In the genomic region with DNA sequence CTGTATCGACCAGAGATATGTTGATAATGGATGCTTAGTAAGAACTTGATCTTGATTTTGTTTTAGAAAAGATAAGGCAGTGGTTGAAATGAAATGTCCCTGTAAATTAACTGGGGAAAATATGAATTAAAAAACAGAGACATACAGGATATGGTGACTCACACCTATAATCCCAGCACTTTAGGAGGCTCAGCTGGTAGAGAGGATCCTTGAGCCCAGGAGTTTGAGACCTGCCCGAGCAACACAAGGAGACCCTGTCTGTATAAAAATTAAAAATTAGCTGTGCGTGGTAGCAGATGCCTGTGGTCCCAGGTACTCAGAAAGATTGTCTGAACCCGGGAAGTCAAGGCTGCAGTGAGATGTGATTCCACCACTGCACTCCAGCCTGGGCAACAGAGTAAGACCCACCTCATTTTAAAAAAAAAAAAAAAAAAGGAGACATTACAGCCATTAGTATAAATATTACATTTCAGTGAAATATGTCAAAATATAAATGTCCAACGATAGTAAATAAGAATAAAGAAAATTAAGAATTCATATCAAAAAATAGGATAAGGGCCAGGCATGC, we compare ENCODE assay signal across 8 cellular contexts. TPM values are rescaled to one million over a fixed set of nuclear protein-coding genes. Genes with fewer than 3 reads are reported as not detected.
DNase-seq lines count a peak whose midpoint lies in the region; ATAC-seq and TF ChIP-seq lines count a peak whose summit lies in the region.

No MANE protein-coding gene starts in this region.

- no peaks in the 10 kb centered on the region for H3K36me3 Mint-ChIP-seq in endodermal cell (ENCODE audit: low read depth)

- H3K9ac ChIP-seq in endodermal cell (ENCODE audit: extremely low read depth, low read length, poor library complexity, severe bottlenecking) = peak overlapping the region; percentile 2

- H3K4me3 Mint-ChIP-seq in endodermal cell = no peak overlapping the region

- H3K27me3 ChIP-seq in endodermal cell (ENCODE audit: control insufficient read depth, insufficient read depth, low read length, poor library complexity, severe bottlenecking) (no peaks in the 10 kb centered on the region), gastrocnemius medialis (no peaks in the 10 kb centered on the region)

- peaks cover 57% of the 10 kb centered on the region for H3K4me1 Mint-ChIP-seq in endodermal cell

- H3K27ac ChIP-seq in RWPE1 = peak overlapping the region; percentile 66
- no peak overlapping the region for H3K27ac ChIP-seq in endodermal cell (ENCODE audit: low read depth, low read length)
- H3K27ac ChIP-seq in gastrocnemius medialis = peak overlapping the region; percentile 97 to 100 (median 98)

- no peaks in the 10 kb centered on the region for H3K9me3 Mint-ChIP-seq in endodermal cell

- H3K4me1 ChIP-seq in endodermal cell (ENCODE audit: control insufficient read depth, insufficient read depth, low read length) (peaks cover 8% of the 10 kb centered on the region), gastrocnemius medialis (peaks cover 60 to 61% of the 10 kb centered on the region in 2 donors)

- POLR2A ChIA-PET in RWPE1 (lab: Yijun Ruan, JAX; ENCODE audit: low non-redundant PET) = no interaction called here

- 86 to 93% methylated on average over 2 to 4 of the region's 5 CpGs for WGBS in endodermal cell (ENCODE audit: insufficient coverage in 1 of 2, insufficient read length in 1 of 2), 2 experiments

- H3K9me3 ChIP-seq in endodermal cell (ENCODE audit: control insufficient read depth, low read length) = no peaks in the 10 kb centered on the region
- no peaks in the 10 kb centered on the region for H3K9me3 ChIP-seq in gastrocnemius medialis

- CTCF ChIA-PET in RWPE1 (lab: Yijun Ruan, JAX) = no interaction called here

- intact Hi-C loops in gastrocnemius medialis (cut with DNase I; ENCODE audit: low total_unique reads) = no loop called here

- H3K4me3 ChIP-seq in endodermal cell (ENCODE audit: low read length) (peak overlapping the region; percentile 50), gastrocnemius medialis (peak overlapping the region; percentile 80 to 100 (median 90))

- ATAC-seq in gastrocnemius medialis = no peak
- ATAC-seq in HG02970 (IDR thresholded peaks at IDR 0.05; ENCODE audit: low FRiP score, unreplicated experiment) = no peak

- in situ Hi-C loops in gastrocnemius medialis (cut with MboI; ENCODE audit: low sequenced_read_pairs in 4 of 4) = loop anchor here in 1 of 4 donors (25.0 kb wide), 1 partner anchor 427 kb away; a partner anchor contains a TSS

- DNase-seq in ELR (ENCODE audit: low read depth) (peak; percentile 78), RWPE1 (ENCODE audit: low spot score) (no peak), endodermal cell (no peak), gastrocnemius medialis (no peak), NCI-H2029 (lab: John Stamatoyannopoulos, UW) (no peak), NCI-H748 (lab: John Stamatoyannopoulos, UW; ENCODE audit: unreplicated experiment) (no peak), NCI-H69 (lab: John Stamatoyannopoulos, UW) (no peak)

- peak overlapping the region; percentile 23 for H3K27ac Mint-ChIP-seq in endodermal cell

- TF ChIP-seq POLR2A in gastrocnemius medialis (IDR thresholded peaks at IDR 0.05) = no peak

- H3K36me3 ChIP-seq in endodermal cell (ENCODE audit: control insufficient read depth, insufficient read depth, low read length) (no peaks in the 10 kb centered on the region), gastrocnemius medialis (no peaks in the 10 kb centered on the region)

- H3K27me3 Mint-ChIP-seq in endodermal cell (ENCODE audit: insufficient read depth) = no peaks in the 10 kb centered on the region

- TF ChIP-seq CTCF in RWPE1 (conservative IDR thresholded peaks at IDR 0.05; ENCODE audit: low read depth) (no peak), endodermal cell (conservative IDR thresholded peaks at IDR 0.05) (no peak), gastrocnemius medialis (IDR thresholded peaks at IDR 0.05 in 4 of 5, conservative IDR thresholded peaks at IDR 0.05 in 1 of 5) (no peak)

RNA-seq across cellular contexts. Expression of a gene that starts 4.6 kb away (rescaled TPM):
- total RNA-seq in endodermal cell = 100 to 1,000 TPM; 120 to 129 TPM
- polyA plus RNA-seq in endodermal cell (2013, experiment 1 of 2) = 126 TPM
- polyA plus RNA-seq in endodermal cell (2013, experiment 2 of 2) = 130 TPM
- 100 to 1,000 TPM in 2 of 4 donors, 10 to 100 TPM in 2; 82.3 to 125 (median 107) TPM for total RNA-seq in gastrocnemius medialis
